15 cellular contexts compared by ENCODE assay signal in genomic region chr6:109434456-109434855, GRCh38. TPM values are rescaled to one million over a fixed set of nuclear protein-coding genes. Genes with fewer than 3 reads are reported as not detected.
"Had no signal": no experiment of that assay in that cellular context is flagged by ENCODE, and none has a peak within 500 bp of the region (broad histone marks: within the 10 kb centered on the region; RNA-seq: fewer than 3 reads in every experiment).

No MANE protein-coding gene starts in this region.

- H3K36me3 ChIP-seq: adrenal gland, heart right ventricle, left lung, thyroid gland had no signal

- ATAC-seq: body of pancreas; heart right ventricle; left lung; natural killer cell treated with Interleukin-12 subunit alpha and Interleukin-12 subunit beta and Interleukin-15 and Interleukin-18, amount 100 ng/mL, for 72 hours; right cardiac atrium had no signal

- H3K4me3 ChIP-seq: adrenal gland, body of pancreas, heart right ventricle, left lung, smooth muscle cell, thyroid gland had no signal

- H3K27me3 ChIP-seq: adrenal gland, body of pancreas, heart right ventricle, left lung, thyroid gland had no signal

- DNase-seq: activated CD4-positive, alpha-beta T cell treated with anti-CD3 and anti-CD28 coated beads, Interleukin-2, amount 50 U/mL, for 4 hours; activated CD4-positive, CD25-positive, alpha-beta regulatory T cell treated with anti-CD3 and anti-CD28 coated beads, Interleukin-2, amount 50 U/mL, for 72 hours; activated naive CD4-positive, alpha-beta T cell treated with anti-CD3 and anti-CD28 coated beads, Interleukin-2, amount 50 U/mL, for 16 hours; activated T-cell treated with anti-CD3 and anti-CD28 coated beads, Interleukin-2, amount 50 U/mL, for 1 hour; adrenal gland; body of pancreas; cortex of kidney; effector memory CD4-positive, alpha-beta T cell; heart right ventricle; left lung; nucleus accumbens; right cardiac atrium; thyroid gland had no signal

RNA-seq across cellular contexts. Expression of gene PPIL6, which starts 6.0 kb away (rescaled TPM):
- total RNA-seq: natural killer cell treated with Interleukin-12 subunit alpha and Interleukin-12 subunit beta and Interleukin-15 and Interleukin-18, amount 100 ng/mL, for 72 hours had no signal
